Comparison of ENCODE assay signal across 41 cellular contexts in genomic region chr9:37056086-37056485, GRCh38. TPM values are rescaled to one million over a fixed set of nuclear protein-coding genes. Genes with fewer than 3 reads are reported as not detected.
"Had no signal": no experiment of that assay in that cellular context is flagged by ENCODE, and none has a peak within 500 bp of the region (broad histone marks: within the 10 kb centered on the region; RNA-seq: fewer than 3 reads in every experiment).

No MANE protein-coding gene starts in this region.

- H3K27ac Mint-ChIP-seq: activated naive CD4-positive, alpha-beta T cell treated with anti-CD3 and anti-CD28 coated beads for 36 hours; activated naive CD4-positive, alpha-beta T cell treated with anti-CD3 and anti-CD28 coated beads, Interleukin-2, amount 10 ng/mL, durations not matched to agents 7 days and 5 days; activated naive CD4-positive, alpha-beta T cell treated with anti-CD3 and anti-CD28 coated beads, Interleukin-2, amount 50 U/mL, for 24 hours; activated naive CD4-positive, alpha-beta T cell treated with anti-CD3 and anti-CD28 coated beads, Interleukin-2, amount 50 U/mL, for 72 hours; activated naive CD8-positive, alpha-beta T cell; activated naive CD8-positive, alpha-beta T cell treated with anti-CD3 and anti-CD28 coated beads for 36 hours; activated naive CD8-positive, alpha-beta T cell treated with anti-CD3 and anti-CD28 coated beads, Interleukin-2, amount 10 ng/mL, durations not matched to agents 7 days and 5 days; activated naive CD8-positive, alpha-beta T cell treated with anti-CD3 and anti-CD28 coated beads, Interleukin-2, amount 50 U/mL, for 24 hours; activated T-cell treated with anti-CD3 and anti-CD28 coated beads, Interleukin-2, amount 50 U/mL, for 24 hours; activated T-cell treated with anti-CD3 and anti-CD28 coated beads, Interleukin-2, amount 50 U/mL, for 72 hours; activated T-helper 1 cell treated with anti-CD3 and anti-CD28 coated beads, Interleukin-12 subunit alpha, Interleukin-12 subunit beta, Interleukin-2, Interleukin-4 antibody, amounts not matched to agents 30 ng/mL and 10 ng/mL and 1 ng/mL, durations not matched to agents 14 hours and 24 hours and 36 hours; activated T-helper 17 cell treated with anti-CD3 and anti-CD28 coated beads, Interleukin-2, amount 50 U/mL, for 72 hours; activated T-helper 2 cell treated with anti-CD3 and anti-CD28 coated beads, Interferon-gamma antibody, Interleukin-2, Interleukin-4, amounts not matched to agents 10 μg/mL and 5 μg/mL and 100 μg/mL, durations not matched to agents 14 hours and 24 hours and 36 hours; brain had no signal

- H3K4me3 ChIP-seq: adrenal gland, ascending aorta, body of pancreas, breast epithelium, cardiac muscle cell had no signal

- H3K4me1 Mint-ChIP-seq: activated naive CD4-positive, alpha-beta T cell treated with anti-CD3 and anti-CD28 coated beads, Interleukin-2, amount 10 ng/mL, durations not matched to agents 7 days and 5 days; activated naive CD4-positive, alpha-beta T cell treated with anti-CD3 and anti-CD28 coated beads, Interleukin-2, amount 50 U/mL, for 24 hours; activated naive CD8-positive, alpha-beta T cell treated with anti-CD3 and anti-CD28 coated beads for 36 hours; activated naive CD8-positive, alpha-beta T cell treated with anti-CD3 and anti-CD28 coated beads, Interleukin-2, amount 10 ng/mL, durations not matched to agents 7 days and 5 days; activated naive CD8-positive, alpha-beta T cell treated with anti-CD3 and anti-CD28 coated beads, Interleukin-2, amount 50 U/mL, for 24 hours; activated T-helper 17 cell treated with anti-CD3 and anti-CD28 coated beads, Interleukin-2, amount 50 U/mL, for 72 hours; brain; central memory CD8-positive, alpha-beta T cell had no signal

- H3K9me3 ChIP-seq: adrenal gland, ascending aorta, body of pancreas, breast epithelium had no signal

- DNase-seq: activated effector memory CD4-positive, alpha-beta T cell treated with anti-CD3 and anti-CD28 coated beads, Interleukin-2, amount 50 U/mL, for 16 hours; activated effector memory CD4-positive, alpha-beta T cell treated with Interleukin-2 at 50 U/mL for 16 hours; activated gamma-delta T cell; activated gamma-delta T cell treated with Interleukin-2 at 50 U/mL for 16 hours; activated naive CD4-positive, alpha-beta T cell; activated naive CD4-positive, alpha-beta T cell treated with anti-CD3 and anti-CD28 coated beads for 36 hours; activated naive CD4-positive, alpha-beta T cell treated with anti-CD3 and anti-CD28 coated beads, Interleukin-2, amount 10 ng/mL, durations not matched to agents 7 days and 5 days; activated naive CD4-positive, alpha-beta T cell treated with anti-CD3 and anti-CD28 coated beads, Interleukin-2, amount 50 U/mL, for 16 hours; activated naive CD4-positive, alpha-beta T cell treated with Interleukin-2 at 50 U/mL for 16 hours; activated naive CD8-positive, alpha-beta T cell treated with anti-CD3 and anti-CD28 coated beads for 36 hours; activated naive CD8-positive, alpha-beta T cell treated with anti-CD3 and anti-CD28 coated beads, Interleukin-2, amount 10 ng/mL, durations not matched to agents 7 days and 5 days; activated naive CD8-positive, alpha-beta T cell treated with anti-CD3 and anti-CD28 coated beads, Interleukin-2, amount 50 U/mL, for 24 hours; activated T-cell treated with anti-CD3 and anti-CD28 coated beads, Interleukin-2, amount 50 U/mL, for 24 hours; activated T-cell treated with anti-CD3 and anti-CD28 coated beads, Interleukin-2, amount 50 U/mL, for 4 hours; activated T-cell treated with anti-CD3 and anti-CD28 coated beads, Interleukin-2, amount 50 U/mL, for 48 hours; activated T-cell treated with anti-CD3 and anti-CD28 coated beads, Interleukin-2, amount 50 U/mL, for 72 hours; adrenal gland; amniotic stem cell; amygdala; anterior cingulate cortex; aorta; body of pancreas; brain microvascular endothelial cell; caudate nucleus; central memory CD4-positive, alpha-beta T cell; cerebellar nuclear complex had no signal

- H3K4me1 ChIP-seq: adrenal gland, ascending aorta, body of pancreas, breast epithelium had no signal

- H3K27ac ChIP-seq: adrenal gland, ascending aorta, body of pancreas, brain microvascular endothelial cell, breast epithelium, cardiac muscle cell had no signal

- H3K4me3 Mint-ChIP-seq: activated naive CD4-positive, alpha-beta T cell treated with anti-CD3 and anti-CD28 coated beads for 36 hours; activated naive CD4-positive, alpha-beta T cell treated with anti-CD3 and anti-CD28 coated beads, Interleukin-2, amount 10 ng/mL, durations not matched to agents 7 days and 5 days; activated naive CD4-positive, alpha-beta T cell treated with anti-CD3 and anti-CD28 coated beads, Interleukin-2, amount 50 U/mL, for 24 hours; activated naive CD8-positive, alpha-beta T cell; activated naive CD8-positive, alpha-beta T cell treated with anti-CD3 and anti-CD28 coated beads for 36 hours; activated naive CD8-positive, alpha-beta T cell treated with anti-CD3 and anti-CD28 coated beads, Interleukin-2, amount 10 ng/mL, durations not matched to agents 7 days and 5 days; activated naive CD8-positive, alpha-beta T cell treated with anti-CD3 and anti-CD28 coated beads, Interleukin-2, amount 50 U/mL, for 24 hours; activated T-cell treated with anti-CD3 and anti-CD28 coated beads, Interleukin-2, amount 50 U/mL, for 24 hours; activated T-cell treated with anti-CD3 and anti-CD28 coated beads, Interleukin-2, amount 50 U/mL, for 4 hours; activated T-cell treated with anti-CD3 and anti-CD28 coated beads, Interleukin-2, amount 50 U/mL, for 72 hours; activated T-helper 1 cell treated with anti-CD3 and anti-CD28 coated beads, Interleukin-12 subunit alpha, Interleukin-12 subunit beta, Interleukin-2, Interleukin-4 antibody, amounts not matched to agents 30 ng/mL and 10 ng/mL and 1 ng/mL, durations not matched to agents 14 hours and 24 hours and 36 hours; activated T-helper 17 cell treated with anti-CD3 and anti-CD28 coated beads, Interleukin-2, amount 50 U/mL, for 72 hours; brain; central memory CD8-positive, alpha-beta T cell had no signal

- H3K9me3 Mint-ChIP-seq: activated naive CD4-positive, alpha-beta T cell treated with anti-CD3 and anti-CD28 coated beads for 36 hours; activated naive CD4-positive, alpha-beta T cell treated with anti-CD3 and anti-CD28 coated beads, Interleukin-2, amount 10 ng/mL, durations not matched to agents 7 days and 5 days; activated naive CD4-positive, alpha-beta T cell treated with anti-CD3 and anti-CD28 coated beads, Interleukin-2, amount 50 U/mL, for 24 hours; activated naive CD4-positive, alpha-beta T cell treated with anti-CD3 and anti-CD28 coated beads, Interleukin-2, amount 50 U/mL, for 72 hours; activated naive CD8-positive, alpha-beta T cell treated with anti-CD3 and anti-CD28 coated beads for 36 hours; activated naive CD8-positive, alpha-beta T cell treated with anti-CD3 and anti-CD28 coated beads, Interleukin-2, amount 10 ng/mL, durations not matched to agents 7 days and 5 days; activated naive CD8-positive, alpha-beta T cell treated with anti-CD3 and anti-CD28 coated beads, Interleukin-2, amount 50 U/mL, for 24 hours; activated T-cell treated with anti-CD3 and anti-CD28 coated beads, Interleukin-2, amount 50 U/mL, for 24 hours; activated T-cell treated with anti-CD3 and anti-CD28 coated beads, Interleukin-2, amount 50 U/mL, for 4 hours; activated T-cell treated with anti-CD3 and anti-CD28 coated beads, Interleukin-2, amount 50 U/mL, for 72 hours; activated T-helper 1 cell treated with anti-CD3 and anti-CD28 coated beads, Interleukin-12 subunit alpha, Interleukin-12 subunit beta, Interleukin-2, Interleukin-4 antibody, amounts not matched to agents 30 ng/mL and 10 ng/mL and 1 ng/mL, durations not matched to agents 14 hours and 24 hours and 36 hours; activated T-helper 17 cell treated with anti-CD3 and anti-CD28 coated beads, Interleukin-2, amount 50 U/mL, for 72 hours; activated T-helper 2 cell treated with anti-CD3 and anti-CD28 coated beads, Interferon-gamma antibody, Interleukin-2, Interleukin-4, amounts not matched to agents 10 μg/mL and 5 μg/mL and 100 μg/mL, durations not matched to agents 14 hours and 24 hours and 36 hours; brain; central memory CD8-positive, alpha-beta T cell had no signal

- H3K36me3 ChIP-seq: adrenal gland, ascending aorta, brain microvascular endothelial cell, breast epithelium, cardiac muscle cell had no signal

- ATAC-seq: activated naive CD4-positive, alpha-beta T cell treated with anti-CD3 and anti-CD28 coated beads, Interleukin-2, amount 50 U/mL, for 72 hours; activated naive CD8-positive, alpha-beta T cell treated with anti-CD3 and anti-CD28 coated beads, Interleukin-2, amount 50 U/mL, for 24 hours; activated T-cell treated with anti-CD3 and anti-CD28 coated beads, Interleukin-2, amount 50 U/mL, for 4 hours; activated T-cell treated with anti-CD3 and anti-CD28 coated beads, Interleukin-2, amount 50 U/mL, for 72 hours; activated T-helper 17 cell treated with anti-CD3 and anti-CD28 coated beads, Interleukin-2, amount 50 U/mL, for 72 hours; body of pancreas had no signal

- H3K36me3 Mint-ChIP-seq: activated naive CD4-positive, alpha-beta T cell treated with anti-CD3 and anti-CD28 coated beads, Interleukin-2, amount 10 ng/mL, durations not matched to agents 7 days and 5 days; activated naive CD4-positive, alpha-beta T cell treated with anti-CD3 and anti-CD28 coated beads, Interleukin-2, amount 50 U/mL, for 24 hours; activated naive CD4-positive, alpha-beta T cell treated with anti-CD3 and anti-CD28 coated beads, Interleukin-2, amount 50 U/mL, for 72 hours; activated naive CD8-positive, alpha-beta T cell; activated naive CD8-positive, alpha-beta T cell treated with anti-CD3 and anti-CD28 coated beads for 36 hours; activated naive CD8-positive, alpha-beta T cell treated with anti-CD3 and anti-CD28 coated beads, Interleukin-2, amount 10 ng/mL, durations not matched to agents 7 days and 5 days; brain had no signal

- H3K27me3 ChIP-seq: ascending aorta had no signal

RNA-seq across cellular contexts. Expression of gene PAX5, which starts 22.0 kb away (rescaled TPM):
- total RNA-seq: ascending aorta, astrocyte, bronchial epithelial cell, cardiac muscle cell, cardiac septum, chondrocyte had no signal
